1 cellular context compared by ENCODE assay signal in genomic region chr1:85297855-85298629, GRCh38.
A peak's percentile ranks its signal among the peaks of the same experiment; 100 is the strongest.
TF ChIP-seq lines count a peak whose summit lies in the region.

No MANE protein-coding gene starts in this region.

TF ChIP-seq in SK-N-SH, 30 proteins besides CTCF, POLR2A, EP300 and RAD21 (continued from another document):
- no peak for TF ChIP-seq CHD2 (IDR thresholded peaks at IDR 0.05; ENCODE audit: low read length, partially characterized antibody)
- no peak for TF ChIP-seq FOXM1 (IDR thresholded peaks at IDR 0.05; ENCODE audit: low read depth)
- peak; percentile 35; the same call in 1 of the 2 replicates for TF ChIP-seq MEF2A (IDR thresholded peaks at IDR 0.05; ENCODE audit: borderline replicate concordance, low read depth)
- peak; percentile 14; the same call in 1 of the 2 replicates for TF ChIP-seq ELF1 (IDR thresholded peaks at IDR 0.05)
- peak; percentile 82 for TF ChIP-seq JUND (IDR thresholded peaks at IDR 0.05)
- no peak for TF ChIP-seq ZBTB33 (IDR thresholded peaks at IDR 0.05; ENCODE audit: borderline replicate concordance, low read depth)
- TF ChIP-seq EZH2phosphoT487 (IDR thresholded peaks at IDR 0.05; ENCODE audit: borderline replicate concordance, low read depth): no peak
TF ChIP-seq in SK-N-SH: peak in this region for 13.
